ENCODE assay signal across 1 cellular context in the genomic region with DNA sequence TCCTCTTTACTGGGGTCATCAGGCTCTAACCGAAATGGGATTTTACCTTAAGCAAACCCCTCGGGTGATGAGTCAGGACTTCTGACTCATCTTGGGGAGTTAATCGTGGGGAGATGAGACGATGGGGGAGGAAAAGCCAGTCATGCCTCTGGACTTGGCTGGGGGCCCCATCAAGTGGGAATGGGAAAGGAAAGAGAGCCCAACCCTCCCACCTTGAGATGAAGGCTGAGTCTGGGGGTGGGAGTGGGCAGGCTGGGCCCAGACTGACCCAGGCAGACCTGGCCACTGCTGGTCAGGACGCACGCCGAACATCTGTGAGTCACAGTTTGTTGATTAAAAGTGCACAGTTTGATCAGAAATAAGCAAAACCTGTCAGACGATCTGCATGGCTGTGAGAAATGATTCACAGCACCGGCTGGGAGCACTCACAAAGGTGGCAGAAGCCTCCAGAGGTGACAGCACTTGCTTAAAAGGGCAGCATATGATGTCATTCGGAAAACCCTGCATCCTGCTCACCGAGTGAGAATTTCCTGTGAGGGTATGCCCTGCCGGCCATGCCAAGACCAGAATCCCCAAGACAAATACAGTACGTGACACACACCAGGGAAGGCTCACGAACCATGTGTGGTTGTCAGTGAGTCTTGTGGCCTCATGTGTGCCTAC.
TF ChIP-seq lines count a peak whose summit lies in the region.

No MANE protein-coding gene starts in this region.

TF ChIP-seq in K562, 482 proteins besides CTCF, POLR2A, EP300 and RAD21 (continued from another document and continues in another):
- TF ChIP-seq, protein P1, sequence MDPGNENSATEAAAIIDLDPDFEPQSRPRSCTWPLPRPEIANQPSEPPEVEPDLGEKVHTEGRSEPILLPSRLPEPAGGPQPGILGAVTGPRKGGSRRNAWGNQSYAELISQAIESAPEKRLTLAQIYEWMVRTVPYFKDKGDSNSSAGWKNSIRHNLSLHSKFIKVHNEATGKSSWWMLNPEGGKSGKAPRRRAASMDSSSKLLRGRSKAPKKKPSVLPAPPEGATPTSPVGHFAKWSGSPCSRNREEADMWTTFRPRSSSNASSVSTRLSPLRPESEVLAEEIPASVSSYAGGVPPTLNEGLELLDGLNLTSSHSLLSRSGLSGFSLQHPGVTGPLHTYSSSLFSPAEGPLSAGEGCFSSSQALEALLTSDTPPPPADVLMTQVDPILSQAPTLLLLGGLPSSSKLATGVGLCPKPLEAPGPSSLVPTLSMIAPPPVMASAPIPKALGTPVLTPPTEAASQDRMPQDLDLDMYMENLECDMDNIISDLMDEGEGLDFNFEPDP (CRISPR knock-in tag; IDR thresholded peaks at IDR 0.05), result no peak
- TF ChIP-seq SIN3B (IDR thresholded peaks at IDR 0.05; ENCODE audit: low read depth) (no peak), CBFA2T3 (IDR thresholded peaks at IDR 0.05) (peak; percentile 62), STAT5B (CRISPR knock-in tag; IDR thresholded peaks at IDR 0.05) (no peak), ZNF77 (CRISPR knock-in tag; IDR thresholded peaks at IDR 0.05) (no peak), MECOM (CRISPR knock-in tag; IDR thresholded peaks at IDR 0.05) (no peak), ZSCAN32 (CRISPR knock-in tag; IDR thresholded peaks at IDR 0.05) (no peak), NR1H2 (CRISPR knock-in tag; IDR thresholded peaks at IDR 0.05) (no peak), PTRF (tag; IDR thresholded peaks at IDR 0.05) (no peak), DDX20 (tag; IDR thresholded peaks at IDR 0.05; ENCODE audit: low read depth) (no peak), GABPA (tag; conservative IDR thresholded peaks at IDR 0.05; ENCODE audit: low read depth) (no peak), CBX2 (IDR thresholded peaks at IDR 0.05; ENCODE audit: insufficient read depth, low read length, poor library complexity, severe bottlenecking) (no peak), NFE2 (IDR thresholded peaks at IDR 0.05; ENCODE audit: low read depth) (peak; percentile 87), HMG20A (CRISPR knock-in tag; conservative IDR thresholded peaks at IDR 0.05) (no peak), RBBP5 (IDR thresholded peaks at IDR 0.05; ENCODE audit: borderline replicate concordance, insufficient read depth, low read length, poor library complexity, severe bottlenecking) (no peak), NEUROD1 (IDR thresholded peaks at IDR 0.05; ENCODE audit: borderline replicate concordance, low read depth, low read length, partially characterized antibody) (peak; percentile 61), NRF1 (conservative IDR thresholded peaks at IDR 0.05 in 1 of 2, IDR thresholded peaks at IDR 0.05 in 1 of 2) (0 out of 4 replicates have a peak, but pooled peaks of 1 of the 2 experiments have one; percentile 12), EWSR1 (IDR thresholded peaks at IDR 0.05; ENCODE audit: borderline replicate concordance, low read depth, partially characterized antibody) (no peak), PURB (CRISPR knock-in tag; IDR thresholded peaks at IDR 0.05; ENCODE audit: low read depth) (no peak), BHLHE40 (IDR thresholded peaks at IDR 0.05; ENCODE audit: low read length) (peak; percentile 2; the same call in 1 of the 2 replicates), PHF20 (IDR thresholded peaks at IDR 0.05; ENCODE audit: partially characterized antibody) (no peak), NCOA1 (IDR thresholded peaks at IDR 0.05; ENCODE audit: low read depth) (peak; percentile 73; the same call in 1 of the 2 replicates), GATA2 (CRISPR knock-in tag; IDR thresholded peaks at IDR 0.05) (no peak), ZNF445 (CRISPR knock-in tag; IDR thresholded peaks at IDR 0.05; ENCODE audit: low read depth) (no peak), MAFK (IDR thresholded peaks at IDR 0.05; ENCODE audit: low read length) (peak; percentile 78), CBX1 (IDR thresholded peaks at IDR 0.05; ENCODE audit: low read depth) (no peak), TEAD2 (tag; IDR thresholded peaks at IDR 0.05) (no peak), ATF1 (CRISPR knock-in tag; IDR thresholded peaks at IDR 0.05) (no peak), ATF1 (tag; IDR thresholded peaks at IDR 0.05) (peak; percentile 34), GATAD2A (IDR thresholded peaks at IDR 0.05) (peak; percentile 8; the same call in 1 of the 2 replicates), SIX5 (IDR thresholded peaks at IDR 0.05; ENCODE audit: borderline replicate concordance in 1 of 2, insufficient read depth in 1 of 2, low read depth in 1 of 2, low read length in 2 of 2) (no peak), PCBP2 (IDR thresholded peaks at IDR 0.05; ENCODE audit: low read depth, low read length, poor library complexity, severe bottlenecking) (no peak), ZC3H4 (CRISPR knock-in tag; IDR thresholded peaks at IDR 0.05; ENCODE audit: borderline replicate concordance) (no peak), PCBP1 (IDR thresholded peaks at IDR 0.05; ENCODE audit: low read depth, low read length, poor library complexity, severe bottlenecking) (no peak), SRSF3 (IDR thresholded peaks at IDR 0.05; ENCODE audit: insufficient read depth, low read length) (no peak), ZNF436 (CRISPR knock-in tag; IDR thresholded peaks at IDR 0.05) (no peak), XRCC5 (IDR thresholded peaks at IDR 0.05; ENCODE audit: low read depth, low read length) (no peak), ZNF12 (CRISPR knock-in tag; IDR thresholded peaks at IDR 0.05) (no peak), PHB (CRISPR knock-in tag; IDR thresholded peaks at IDR 0.05) (no peak), CSDE1 (IDR thresholded peaks at IDR 0.05) (no peak), ZNF140 (CRISPR knock-in tag; IDR thresholded peaks at IDR 0.05) (no peak), XRCC3 (IDR thresholded peaks at IDR 0.05) (no peak), MCM2 (IDR thresholded peaks at IDR 0.05; ENCODE audit: low read depth) (no peak)
- TF ChIP-seq, protein P2, sequence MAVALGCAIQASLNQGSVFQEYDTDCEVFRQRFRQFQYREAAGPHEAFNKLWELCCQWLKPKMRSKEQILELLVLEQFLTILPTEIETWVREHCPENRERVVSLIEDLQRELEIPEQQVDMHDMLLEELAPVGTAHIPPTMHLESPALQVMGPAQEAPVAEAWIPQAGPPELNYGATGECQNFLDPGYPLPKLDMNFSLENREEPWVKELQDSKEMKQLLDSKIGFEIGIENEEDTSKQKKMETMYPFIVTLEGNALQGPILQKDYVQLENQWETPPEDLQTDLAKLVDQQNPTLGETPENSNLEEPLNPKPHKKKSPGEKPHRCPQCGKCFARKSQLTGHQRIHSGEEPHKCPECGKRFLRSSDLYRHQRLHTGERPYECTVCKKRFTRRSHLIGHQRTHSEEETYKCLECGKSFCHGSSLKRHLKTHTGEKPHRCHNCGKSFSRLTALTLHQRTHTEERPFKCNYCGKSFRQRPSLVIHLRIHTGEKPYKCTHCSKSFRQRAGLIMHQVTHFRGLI (CRISPR knock-in tag; IDR thresholded peaks at IDR 0.05), result no peak
- TF ChIP-seq, protein P3, sequence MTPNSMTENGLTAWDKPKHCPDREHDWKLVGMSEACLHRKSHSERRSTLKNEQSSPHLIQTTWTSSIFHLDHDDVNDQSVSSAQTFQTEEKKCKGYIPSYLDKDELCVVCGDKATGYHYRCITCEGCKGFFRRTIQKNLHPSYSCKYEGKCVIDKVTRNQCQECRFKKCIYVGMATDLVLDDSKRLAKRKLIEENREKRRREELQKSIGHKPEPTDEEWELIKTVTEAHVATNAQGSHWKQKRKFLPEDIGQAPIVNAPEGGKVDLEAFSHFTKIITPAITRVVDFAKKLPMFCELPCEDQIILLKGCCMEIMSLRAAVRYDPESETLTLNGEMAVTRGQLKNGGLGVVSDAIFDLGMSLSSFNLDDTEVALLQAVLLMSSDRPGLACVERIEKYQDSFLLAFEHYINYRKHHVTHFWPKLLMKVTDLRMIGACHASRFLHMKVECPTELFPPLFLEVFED (CRISPR knock-in tag; conservative IDR thresholded peaks at IDR 0.05), result 0 out of 2 replicates have a peak, but pooled peaks have one; percentile 20
- TF ChIP-seq, protein P4, sequence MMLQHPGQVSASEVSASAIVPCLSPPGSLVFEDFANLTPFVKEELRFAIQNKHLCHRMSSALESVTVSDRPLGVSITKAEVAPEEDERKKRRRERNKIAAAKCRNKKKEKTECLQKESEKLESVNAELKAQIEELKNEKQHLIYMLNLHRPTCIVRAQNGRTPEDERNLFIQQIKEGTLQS (IDR thresholded peaks at IDR 0.05), result peak; percentile 98
- TF ChIP-seq, protein P4 (CRISPR knock-in tag; conservative IDR thresholded peaks at IDR 0.05), result no peak; the same call in 1 of the 2 replicates
- TF ChIP-seq, protein P5, sequence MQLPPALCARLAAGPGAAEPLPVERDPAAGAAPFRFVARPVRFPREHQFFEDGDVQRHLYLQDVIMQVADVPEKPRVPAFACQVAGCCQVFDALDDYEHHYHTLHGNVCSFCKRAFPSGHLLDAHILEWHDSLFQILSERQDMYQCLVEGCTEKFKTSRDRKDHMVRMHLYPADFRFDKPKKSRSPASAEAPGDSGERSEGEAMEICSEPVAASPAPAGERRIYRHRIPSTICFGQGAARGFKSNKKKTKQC (CRISPR knock-in tag; IDR thresholded peaks at IDR 0.05), result no peak
- TF ChIP-seq, protein P6, sequence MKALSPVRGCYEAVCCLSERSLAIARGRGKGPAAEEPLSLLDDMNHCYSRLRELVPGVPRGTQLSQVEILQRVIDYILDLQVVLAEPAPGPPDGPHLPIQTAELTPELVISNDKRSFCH (CRISPR knock-in tag; IDR thresholded peaks at IDR 0.05), result no peak
- TF ChIP-seq, protein P6 (tag; IDR thresholded peaks at IDR 0.05), result no peak
- TF ChIP-seq, protein P7, sequence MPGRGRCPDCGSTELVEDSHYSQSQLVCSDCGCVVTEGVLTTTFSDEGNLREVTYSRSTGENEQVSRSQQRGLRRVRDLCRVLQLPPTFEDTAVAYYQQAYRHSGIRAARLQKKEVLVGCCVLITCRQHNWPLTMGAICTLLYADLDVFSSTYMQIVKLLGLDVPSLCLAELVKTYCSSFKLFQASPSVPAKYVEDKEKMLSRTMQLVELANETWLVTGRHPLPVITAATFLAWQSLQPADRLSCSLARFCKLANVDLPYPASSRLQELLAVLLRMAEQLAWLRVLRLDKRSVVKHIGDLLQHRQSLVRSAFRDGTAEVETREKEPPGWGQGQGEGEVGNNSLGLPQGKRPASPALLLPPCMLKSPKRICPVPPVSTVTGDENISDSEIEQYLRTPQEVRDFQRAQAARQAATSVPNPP (IDR thresholded peaks at IDR 0.05; ENCODE audit: borderline replicate concordance, insufficient read depth, insufficient read length), result no peak
- TF ChIP-seq, protein P8, sequence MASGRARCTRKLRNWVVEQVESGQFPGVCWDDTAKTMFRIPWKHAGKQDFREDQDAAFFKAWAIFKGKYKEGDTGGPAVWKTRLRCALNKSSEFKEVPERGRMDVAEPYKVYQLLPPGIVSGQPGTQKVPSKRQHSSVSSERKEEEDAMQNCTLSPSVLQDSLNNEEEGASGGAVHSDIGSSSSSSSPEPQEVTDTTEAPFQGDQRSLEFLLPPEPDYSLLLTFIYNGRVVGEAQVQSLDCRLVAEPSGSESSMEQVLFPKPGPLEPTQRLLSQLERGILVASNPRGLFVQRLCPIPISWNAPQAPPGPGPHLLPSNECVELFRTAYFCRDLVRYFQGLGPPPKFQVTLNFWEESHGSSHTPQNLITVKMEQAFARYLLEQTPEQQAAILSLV (tag; IDR thresholded peaks at IDR 0.05), result no peak
- TF ChIP-seq, protein P9, sequence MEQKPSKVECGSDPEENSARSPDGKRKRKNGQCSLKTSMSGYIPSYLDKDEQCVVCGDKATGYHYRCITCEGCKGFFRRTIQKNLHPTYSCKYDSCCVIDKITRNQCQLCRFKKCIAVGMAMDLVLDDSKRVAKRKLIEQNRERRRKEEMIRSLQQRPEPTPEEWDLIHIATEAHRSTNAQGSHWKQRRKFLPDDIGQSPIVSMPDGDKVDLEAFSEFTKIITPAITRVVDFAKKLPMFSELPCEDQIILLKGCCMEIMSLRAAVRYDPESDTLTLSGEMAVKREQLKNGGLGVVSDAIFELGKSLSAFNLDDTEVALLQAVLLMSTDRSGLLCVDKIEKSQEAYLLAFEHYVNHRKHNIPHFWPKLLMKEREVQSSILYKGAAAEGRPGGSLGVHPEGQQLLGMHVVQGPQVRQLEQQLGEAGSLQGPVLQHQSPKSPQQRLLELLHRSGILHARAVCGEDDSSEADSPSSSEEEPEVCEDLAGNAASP (IDR thresholded peaks at IDR 0.05), result no peak
- TF ChIP-seq, protein P10, sequence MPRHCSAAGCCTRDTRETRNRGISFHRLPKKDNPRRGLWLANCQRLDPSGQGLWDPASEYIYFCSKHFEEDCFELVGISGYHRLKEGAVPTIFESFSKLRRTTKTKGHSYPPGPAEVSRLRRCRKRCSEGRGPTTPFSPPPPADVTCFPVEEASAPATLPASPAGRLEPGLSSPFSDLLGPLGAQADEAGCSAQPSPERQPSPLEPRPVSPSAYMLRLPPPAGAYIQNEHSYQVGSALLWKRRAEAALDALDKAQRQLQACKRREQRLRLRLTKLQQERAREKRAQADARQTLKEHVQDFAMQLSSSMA (CRISPR knock-in tag; IDR thresholded peaks at IDR 0.05), result no peak
- TF ChIP-seq, protein P11, sequence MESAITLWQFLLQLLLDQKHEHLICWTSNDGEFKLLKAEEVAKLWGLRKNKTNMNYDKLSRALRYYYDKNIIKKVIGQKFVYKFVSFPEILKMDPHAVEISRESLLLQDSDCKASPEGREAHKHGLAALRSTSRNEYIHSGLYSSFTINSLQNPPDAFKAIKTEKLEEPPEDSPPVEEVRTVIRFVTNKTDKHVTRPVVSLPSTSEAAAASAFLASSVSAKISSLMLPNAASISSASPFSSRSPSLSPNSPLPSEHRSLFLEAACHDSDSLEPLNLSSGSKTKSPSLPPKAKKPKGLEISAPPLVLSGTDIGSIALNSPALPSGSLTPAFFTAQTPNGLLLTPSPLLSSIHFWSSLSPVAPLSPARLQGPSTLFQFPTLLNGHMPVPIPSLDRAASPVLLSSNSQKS (CRISPR knock-in tag; IDR thresholded peaks at IDR 0.05), result no peak
- TF ChIP-seq, protein P12, sequence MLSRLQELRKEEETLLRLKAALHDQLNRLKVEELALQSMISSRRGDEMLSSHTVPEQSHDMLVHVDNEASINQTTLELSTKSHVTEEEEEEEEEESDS (CRISPR knock-in tag; IDR thresholded peaks at IDR 0.05), result no peak
- TF ChIP-seq, protein P13, sequence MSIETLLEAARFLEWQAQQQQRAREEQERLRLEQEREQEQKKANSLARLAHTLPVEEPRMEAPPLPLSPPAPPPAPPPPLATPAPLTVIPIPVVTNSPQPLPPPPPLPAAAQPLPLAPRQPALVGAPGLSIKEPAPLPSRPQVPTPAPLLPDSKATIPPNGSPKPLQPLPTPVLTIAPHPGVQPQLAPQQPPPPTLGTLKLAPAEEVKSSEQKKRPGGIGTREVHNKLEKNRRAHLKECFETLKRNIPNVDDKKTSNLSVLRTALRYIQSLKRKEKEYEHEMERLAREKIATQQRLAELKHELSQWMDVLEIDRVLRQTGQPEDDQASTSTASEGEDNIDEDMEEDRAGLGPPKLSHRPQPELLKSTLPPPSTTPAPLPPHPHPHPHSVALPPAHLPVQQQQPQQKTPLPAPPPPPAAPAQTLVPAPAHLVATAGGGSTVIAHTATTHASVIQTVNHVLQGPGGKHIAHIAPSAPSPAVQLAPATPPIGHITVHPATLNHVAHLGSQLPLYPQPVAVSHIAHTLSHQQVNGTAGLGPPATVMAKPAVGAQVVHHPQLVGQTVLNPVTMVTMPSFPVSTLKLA (conservative IDR thresholded peaks at IDR 0.05), result peak in 1 of 2 experiments; percentile 62; a peak in 2 of 4 replicates
